ENCODE assay signal across 25 cellular contexts in genomic region chr13:80463673-80464352, GRCh38.
A peak's percentile ranks its signal among the peaks of the same experiment; 100 is the strongest.
DNase-seq lines count a peak whose midpoint lies in the region; ATAC-seq and TF ChIP-seq lines count a peak whose summit lies in the region.
"Had no signal": no experiment of that assay in that cellular context is flagged by ENCODE, and none has a peak within 500 bp of the region (broad histone marks: within the 10 kb centered on the region; RNA-seq: fewer than 3 reads in every experiment).

No MANE protein-coding gene starts in this region.

- ATAC-seq in lung (ENCODE audit: insufficient read depth, low FRiP score) (peak; percentile 19), GM21717 (IDR thresholded peaks at IDR 0.05; ENCODE audit: unreplicated experiment) (no peak)
- ATAC-seq: left colon, mucosa of descending colon had no signal

- no peak overlapping the region for H3K9ac ChIP-seq in fibroblast of lung (ENCODE audit: insufficient read depth, low read length)

- no peak for TF ChIP-seq EP300 in Ishikawa (IDR thresholded peaks at IDR 0.05; ENCODE audit: borderline replicate concordance)

- no peak overlapping the region for H3K4me2 ChIP-seq in fibroblast of lung (ENCODE audit: extremely low read depth, insufficient read depth, low read length)

- no peak for TF ChIP-seq CTCF in fibroblast of lung (conservative IDR thresholded peaks at IDR 0.05 in 1 of 2, IDR thresholded peaks at IDR 0.05 in 1 of 2; ENCODE audit: low read depth in 1 of 2, low read length in 2 of 2)
- TF ChIP-seq CTCF in lung (IDR thresholded peaks at IDR 0.05; ENCODE audit: control extremely low read depth, extremely low read depth): no peak

- TF ChIP-seq RAD21 in Ishikawa (IDR thresholded peaks at IDR 0.05; ENCODE audit: low read depth): no peak

- H3K79me2 ChIP-seq in fibroblast of lung (ENCODE audit: control insufficient read depth, insufficient read depth, low read length): no peaks in the 10 kb centered on the region

- H3K27me3 ChIP-seq in fibroblast of lung (ENCODE audit: control insufficient read depth, insufficient read depth, low read length) (no peaks in the 10 kb centered on the region), lung (ENCODE audit: control insufficient read depth, insufficient read depth) (no peaks in the 10 kb centered on the region)
- H3K27me3 ChIP-seq: adrenal gland, esophagus squamous epithelium, MG63, SJSA1, spleen, testis had no signal

- H3K4me3 ChIP-seq in fibroblast of lung (replicated peaks in 1 of 4; ENCODE audit: control extremely low read depth in 1 of 4, insufficient read depth in 1 of 4, low read depth in 3 of 4, low read length in 4 of 4) (no peak overlapping the region), lung (no peak overlapping the region)
- H3K4me3 ChIP-seq: adrenal gland, esophagus squamous epithelium, MG63, mucosa of descending colon, SJSA1, spleen, testis had no signal

- WGBS in lung, 2 donors: 75 to 87% methylated on average over 3 of the region's 3 CpGs

- no peak overlapping the region for H2AFZ ChIP-seq in fibroblast of lung (ENCODE audit: low read length)

- H3K9me3 ChIP-seq in fibroblast of lung (ENCODE audit: control insufficient read depth, insufficient read depth, low read depth, low read length): no peaks in the 10 kb centered on the region
- H3K9me3 ChIP-seq in lung (ENCODE audit: control insufficient read depth in 2 of 2, insufficient read depth in 1 of 2, low read length in 1 of 2): no peaks in the 10 kb centered on the region
- H3K9me3 ChIP-seq: adrenal gland, esophagus squamous epithelium, MG63, mucosa of descending colon, SJSA1, testis had no signal

- no peaks in the 10 kb centered on the region for H4K20me1 ChIP-seq in fibroblast of lung (ENCODE audit: control insufficient read depth, extremely low read depth, insufficient read depth, low read length)

- H3K4me1 ChIP-seq in fibroblast of lung (ENCODE audit: control insufficient read depth, extremely low read depth, insufficient read depth, low read length) (no peaks in the 10 kb centered on the region), lung (ENCODE audit: control insufficient read depth in 2 of 2, insufficient read depth in 2 of 2, low read length in 2 of 2) (peaks cover 0 to 8% of the 10 kb centered on the region in 2 donors)
- H3K4me1 ChIP-seq: adrenal gland, SJSA1 had no signal

- H3K27ac ChIP-seq in fibroblast of lung (ENCODE audit: insufficient read depth, low read length) (no peak overlapping the region), lung (ENCODE audit: low read depth in 1 of 2, low read length in 1 of 2) (no peak overlapping the region)
- H3K27ac ChIP-seq: esophagus squamous epithelium, SJSA1, spleen, testis had no signal

- DNase-seq in amniotic epithelial cell (ENCODE audit: low read depth) (peak; percentile 31), fibroblast of lung (ENCODE audit: low read depth in 2 of 2) (peak; percentile 1 to 65), lung (ENCODE audit: low spot score) (no peak), NK-92 (lab: John Stamatoyannopoulos, UW; ENCODE audit: unreplicated experiment) (no peak), NOMO-1 treated with dmso at 0.1 percent for 144 hours (lab: John Stamatoyannopoulos, UW; ENCODE audit: unreplicated experiment) (no peak), GM19240 (ENCODE audit: insufficient read length, low spot score) (no peak)
- DNase-seq: activated CD8-positive, alpha-beta memory T cell treated with anti-CD3 and anti-CD28 coated beads for 24 hours; activated T-cell treated with anti-CD3 and anti-CD28 coated beads, Interleukin-2, amount 50 U/mL, for 24 hours; effector CD8-positive, alpha-beta T cell; esophagus squamous epithelium; H9; IMR-90; left colon; MG63; mucosa of descending colon; NCI-H1436 treated with DMSO at 0.1 percent for 48 hours; NCI-H2171 treated with DMSO at 0.1 percent for 48 hours; spleen; stimulated activated CD4-positive, alpha-beta T cell treated with anti-CD3 and anti-CD28 coated beads, Interleukin-4, amount 100 ng/mL, for 1 hour; stimulated activated naive CD4-positive, alpha-beta T cell; testis had no signal

- no peaks in the 10 kb centered on the region for H3K36me3 ChIP-seq in fibroblast of lung (ENCODE audit: control insufficient read depth, insufficient read depth, low read length)
- no peaks in the 10 kb centered on the region for H3K36me3 ChIP-seq in lung (ENCODE audit: control insufficient read depth in 2 of 2, insufficient read depth in 2 of 2, low read length in 2 of 2)
- H3K36me3 ChIP-seq: adrenal gland, esophagus squamous epithelium, MG63, spleen had no signal

TF ChIP-seq in Ishikawa, 13 proteins besides CTCF, POLR2A, EP300 and RAD21:
- peak; percentile 72 for TF ChIP-seq NFIC (IDR thresholded peaks at IDR 0.05)
- TF ChIP-seq CEBPB (IDR thresholded peaks at IDR 0.05): no peak
- TF ChIP-seq REST (IDR thresholded peaks at IDR 0.05; ENCODE audit: low read depth): no peak
- TF ChIP-seq TEAD4 (IDR thresholded peaks at IDR 0.05): no peak
- TF ChIP-seq YY1 (IDR thresholded peaks at IDR 0.05; ENCODE audit: low read depth): no peak
- no peak for TF ChIP-seq EGR1 (IDR thresholded peaks at IDR 0.05)
- TF ChIP-seq TAF1 (IDR thresholded peaks at IDR 0.05; ENCODE audit: low read depth): no peak

Comparison
In these comparisons a context has a peak if more than half of its experiments do, and no peak if none do; other contexts are left out.
1. DNase-seq: peak in amniotic epithelial cell (single experiment) and fibroblast of lung (2 of 2); none in lung (single experiment), NK-92 (single experiment), NOMO-1 treated with dmso at 0.1 percent for 144 hours (single experiment) and GM19240 (single experiment).